ENCODE assay signal across 2 cellular contexts in genomic region chr19:32539240-32539916, GRCh38.
TF ChIP-seq lines count a peak whose summit lies in the region.

No MANE protein-coding gene starts in this region.

TF ChIP-seq in HEK293, 187 proteins besides CTCF, POLR2A, EP300 and RAD21 (continued from another document):
- TF ChIP-seq REST (tag by site-specific recombination; IDR thresholded peaks at IDR 0.05) = 0 out of 2 replicates have a peak, but pooled peaks have one; percentile 43

TF ChIP-seq in HepG2, 621 proteins besides CTCF, POLR2A, EP300 and RAD21 (continued from another document and continues in another):
- 0 out of 2 replicates have a peak, but pooled peaks have one; percentile 40 for TF ChIP-seq MLX (CRISPR knock-in tag; IDR thresholded peaks at IDR 0.05)
- TF ChIP-seq ZNF580 (CRISPR knock-in tag; IDR thresholded peaks at IDR 0.05; ENCODE audit: borderline replicate concordance, low read depth) = peak; percentile 17; the same call in 1 of the 2 replicates
- TF ChIP-seq ZNF782 (CRISPR knock-in tag; IDR thresholded peaks at IDR 0.05; ENCODE audit: borderline replicate concordance) = 0 out of 2 replicates have a peak, but pooled peaks have one; percentile 24
- peak; percentile 22; the same call in 1 of the 2 replicates for TF ChIP-seq KDM2A (CRISPR knock-in tag; IDR thresholded peaks at IDR 0.05; ENCODE audit: borderline replicate concordance, low read depth)
- 0 out of 2 replicates have a peak, but pooled peaks have one; percentile 27 for TF ChIP-seq PRDM10 (CRISPR knock-in tag; IDR thresholded peaks at IDR 0.05; ENCODE audit: low read depth)
- peak; percentile 59; the same call in 1 of the 2 replicates for TF ChIP-seq ZBTB20 (CRISPR knock-in tag; IDR thresholded peaks at IDR 0.05; ENCODE audit: borderline replicate concordance, low read depth)
- peak; percentile 72; the same call in 1 of the 2 replicates for TF ChIP-seq ZNF441 (CRISPR knock-in tag; IDR thresholded peaks at IDR 0.05; ENCODE audit: borderline replicate concordance)
- TF ChIP-seq ARHGAP35 (CRISPR knock-in tag; IDR thresholded peaks at IDR 0.05; ENCODE audit: borderline replicate concordance) = 0 out of 2 replicates have a peak, but pooled peaks have one; percentile 33
- peak; percentile 39; the same call in 1 of the 2 replicates for TF ChIP-seq WIZ (CRISPR knock-in tag; IDR thresholded peaks at IDR 0.05)
- TF ChIP-seq ATF7-NPFF (CRISPR knock-in tag; IDR thresholded peaks at IDR 0.05; ENCODE audit: low read depth) = peak; percentile 32; the same call in 1 of the 2 replicates
- no peak for TF ChIP-seq THAP8 (CRISPR knock-in tag; IDR thresholded peaks at IDR 0.05; ENCODE audit: borderline replicate concordance)
- no peak for TF ChIP-seq ZNF160 (CRISPR knock-in tag; IDR thresholded peaks at IDR 0.05)
- 0 out of 2 replicates have a peak, but pooled peaks have one; percentile 59 for TF ChIP-seq ZNF333 (CRISPR knock-in tag; IDR thresholded peaks at IDR 0.05; ENCODE audit: borderline replicate concordance)
- TF ChIP-seq ZNF7 (CRISPR knock-in tag; IDR thresholded peaks at IDR 0.05) = no peak
- peak; percentile 43; the same call in 1 of the 2 replicates for TF ChIP-seq ZMYM2 (CRISPR knock-in tag; IDR thresholded peaks at IDR 0.05)
- TF ChIP-seq GRHL1 (CRISPR knock-in tag; conservative IDR thresholded peaks at IDR 0.05) = no peak
- TF ChIP-seq BCL3 (CRISPR knock-in tag; IDR thresholded peaks at IDR 0.05) = peak; percentile 57; the same call in 1 of the 2 replicates
- TF ChIP-seq HOMEZ (CRISPR knock-in tag; IDR thresholded peaks at IDR 0.05; ENCODE audit: low read depth) = 0 out of 2 replicates have a peak, but pooled peaks have one; percentile 29
- TF ChIP-seq RARA (CRISPR knock-in tag; IDR thresholded peaks at IDR 0.05) = peak; percentile 48
- TF ChIP-seq FUBP1 (CRISPR knock-in tag; IDR thresholded peaks at IDR 0.05; ENCODE audit: borderline replicate concordance) = no peak
- TF ChIP-seq PHF20 (CRISPR knock-in tag; IDR thresholded peaks at IDR 0.05) = peak; percentile 53; the same call in 1 of the 2 replicates
- no peak for TF ChIP-seq ZNF510 (CRISPR knock-in tag; IDR thresholded peaks at IDR 0.05; ENCODE audit: low read depth)
- no peak for TF ChIP-seq CREBL2 (CRISPR knock-in tag; IDR thresholded peaks at IDR 0.05; ENCODE audit: borderline replicate concordance)
- no peak for TF ChIP-seq CENPT (CRISPR knock-in tag; IDR thresholded peaks at IDR 0.05; ENCODE audit: low read depth)
- 0 out of 2 replicates have a peak, but pooled peaks have one; percentile 22 for TF ChIP-seq ZNF800 (CRISPR knock-in tag; IDR thresholded peaks at IDR 0.05)
- TF ChIP-seq RXRB (CRISPR knock-in tag; IDR thresholded peaks at IDR 0.05; ENCODE audit: borderline replicate concordance) = peak; percentile 65; the same call in 1 of the 2 replicates
- TF ChIP-seq TMF1 (CRISPR knock-in tag; IDR thresholded peaks at IDR 0.05; ENCODE audit: low read depth) = no peak
- peak; percentile 97 for TF ChIP-seq ZNF296 (CRISPR knock-in tag; conservative IDR thresholded peaks at IDR 0.05)
- TF ChIP-seq ZNF460 (CRISPR knock-in tag; IDR thresholded peaks at IDR 0.05; ENCODE audit: borderline replicate concordance) = peak; percentile 59; the same call in 1 of the 2 replicates
- 0 out of 2 replicates have a peak, but pooled peaks have one; percentile 24 for TF ChIP-seq ZSCAN25 (CRISPR knock-in tag; IDR thresholded peaks at IDR 0.05)
- no peak for TF ChIP-seq HNF4G (IDR thresholded peaks at IDR 0.05; ENCODE audit: borderline replicate concordance, low read depth, low read length)
- TF ChIP-seq HNF4G (CRISPR knock-in tag; IDR thresholded peaks at IDR 0.05; ENCODE audit: borderline replicate concordance, low read depth) = peak; percentile 80; the same call in 1 of the 2 replicates
- no peak for TF ChIP-seq CREB1 (IDR thresholded peaks at IDR 0.05)
- peak; percentile 58; the same call in 1 of the 2 replicates for TF ChIP-seq CREB1 (CRISPR knock-in tag; IDR thresholded peaks at IDR 0.05)
- TF ChIP-seq LCORL (IDR thresholded peaks at IDR 0.05) = no peak
- peak; percentile 86 for TF ChIP-seq LCORL (CRISPR knock-in tag; IDR thresholded peaks at IDR 0.05)
- 0 out of 2 replicates have a peak, but pooled peaks have one; percentile 27 for TF ChIP-seq CCDC6 (CRISPR knock-in tag; IDR thresholded peaks at IDR 0.05)
- 0 out of 2 replicates have a peak, but pooled peaks have one; percentile 33 for TF ChIP-seq ZFP90 (CRISPR knock-in tag; IDR thresholded peaks at IDR 0.05; ENCODE audit: borderline replicate concordance)
- 0 out of 2 replicates have a peak, but pooled peaks have one; percentile 45 for TF ChIP-seq ZNF747 (CRISPR knock-in tag; IDR thresholded peaks at IDR 0.05; ENCODE audit: borderline replicate concordance)
- TF ChIP-seq PITX1 (CRISPR knock-in tag; IDR thresholded peaks at IDR 0.05) = 0 out of 2 replicates have a peak, but pooled peaks have one; percentile 27
- peak; percentile 59; the same call in 1 of the 2 replicates for TF ChIP-seq ZNF691 (CRISPR knock-in tag; IDR thresholded peaks at IDR 0.05; ENCODE audit: borderline replicate concordance, low read depth)
- peak; percentile 51; the same call in 1 of the 2 replicates for TF ChIP-seq ZNF816 (CRISPR knock-in tag; IDR thresholded peaks at IDR 0.05; ENCODE audit: borderline replicate concordance)
